ENCODE assay signal across 10 cellular contexts in the genomic region with DNA sequence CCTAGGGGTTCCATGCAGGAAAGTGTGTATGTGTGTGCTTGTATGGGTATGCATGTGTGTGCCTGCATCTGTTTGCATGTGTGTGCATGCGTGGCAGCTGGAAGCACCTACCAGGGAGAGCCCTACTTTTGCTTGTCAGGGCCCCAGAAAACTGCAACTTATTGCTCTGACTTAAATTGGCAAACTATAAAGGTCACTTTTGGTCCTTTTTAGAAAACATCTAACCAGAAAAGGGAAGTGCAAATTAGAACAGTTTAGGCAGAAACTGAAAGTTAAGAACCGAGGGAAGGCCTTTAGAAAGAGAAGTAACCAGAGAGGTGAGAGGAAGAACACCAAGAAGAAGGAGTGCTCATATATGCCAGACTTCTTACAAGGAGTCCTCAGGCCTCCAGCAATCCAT. TPM values are rescaled to one million over a fixed set of nuclear protein-coding genes. Genes with fewer than 3 reads are reported as not detected.
DNase-seq lines count a peak whose midpoint lies in the region; ATAC-seq lines count a peak whose summit lies in the region.
"Had no signal": no experiment of that assay in that cellular context is flagged by ENCODE, and none has a peak within 500 bp of the region (broad histone marks: within the 10 kb centered on the region; RNA-seq: fewer than 3 reads in every experiment).

No MANE protein-coding gene starts in this region.

- peaks cover 13% of the 10 kb centered on the region for H3K4me1 Mint-ChIP-seq in stimulated activated naive CD8-positive, alpha-beta T cell treated with anti-CD3 and anti-CD28 coated beads, Interleukin-15, amount 100 ng/mL, for 72 hours
- H3K4me1 Mint-ChIP-seq in activated CD4-positive, alpha-beta T cell treated with anti-CD3 and anti-CD28 coated beads for 36 hours, result peaks cover 4% of the 10 kb centered on the region

- H3K27me3 Mint-ChIP-seq in stimulated activated naive CD8-positive, alpha-beta T cell treated with anti-CD3 and anti-CD28 coated beads, Interleukin-15, amount 100 ng/mL, for 72 hours, result no peaks in the 10 kb centered on the region
- no peaks in the 10 kb centered on the region for H3K27me3 Mint-ChIP-seq in activated CD4-positive, alpha-beta T cell treated with anti-CD3 and anti-CD28 coated beads for 36 hours

- H3K4me3 Mint-ChIP-seq in stimulated activated naive CD8-positive, alpha-beta T cell treated with anti-CD3 and anti-CD28 coated beads, Interleukin-15, amount 100 ng/mL, for 72 hours, result peak overlapping the region in 1 of 2 donors; percentile 48
- no peak overlapping the region for H3K4me3 Mint-ChIP-seq in activated CD4-positive, alpha-beta T cell treated with anti-CD3 and anti-CD28 coated beads for 36 hours

- no peaks in the 10 kb centered on the region for H3K36me3 Mint-ChIP-seq in activated CD4-positive, alpha-beta T cell treated with anti-CD3 and anti-CD28 coated beads for 36 hours (ENCODE audit: low read depth)

- peak overlapping the region in 1 of 2 donors; percentile 84 for H3K27ac Mint-ChIP-seq in stimulated activated naive CD8-positive, alpha-beta T cell treated with anti-CD3 and anti-CD28 coated beads, Interleukin-15, amount 100 ng/mL, for 72 hours
- no peak overlapping the region for H3K27ac Mint-ChIP-seq in activated CD4-positive, alpha-beta T cell treated with anti-CD3 and anti-CD28 coated beads for 36 hours

- H3K9me3 Mint-ChIP-seq in stimulated activated naive CD8-positive, alpha-beta T cell treated with anti-CD3 and anti-CD28 coated beads, Interleukin-15, amount 100 ng/mL, for 72 hours, result no peaks in the 10 kb centered on the region
- peaks cover under 1% of the 10 kb centered on the region for H3K9me3 Mint-ChIP-seq in activated CD4-positive, alpha-beta T cell treated with anti-CD3 and anti-CD28 coated beads for 36 hours (ENCODE audit: low read depth)

- DNase-seq in stimulated activated naive CD8-positive, alpha-beta T cell treated with anti-CD3 and anti-CD28 coated beads, Interleukin-15, Interleukin-2, amounts not matched to agents 100 U/mL and 50 U/mL, for 24 hours, result no peak
- DNase-seq in stimulated activated naive CD8-positive, alpha-beta T cell treated with anti-CD3 and anti-CD28 coated beads, Interleukin-15, amount 100 ng/mL, for 72 hours, result no peak
- DNase-seq in MV-4-11 (lab: John Stamatoyannopoulos, UW), result peak; percentile 97
- DNase-seq in kidney tubule cell (ENCODE audit: low spot score), result no peak
- no peak for DNase-seq in activated CD4-positive, alpha-beta T cell treated with anti-CD3 and anti-CD28 coated beads for 36 hours
- no peak for DNase-seq in HK-2 (ENCODE audit: unreplicated experiment)
- no peak for DNase-seq in activated CD4-positive, alpha-beta T cell treated with anti-CD3 and anti-CD28 coated beads for 48 hours
- DNase-seq: NCI-H526 treated with DMSO at 0.1 percent for 48 hours had no signal

- peak; percentile 28 for ATAC-seq in stimulated activated naive CD8-positive, alpha-beta T cell treated with anti-CD3 and anti-CD28 coated beads, Interleukin-15, Interleukin-2, amounts not matched to agents 100 U/mL and 50 U/mL, for 24 hours
- no peak for ATAC-seq in stimulated activated naive CD8-positive, alpha-beta T cell treated with anti-CD3 and anti-CD28 coated beads, Interleukin-15, amount 100 ng/mL, for 72 hours
- ATAC-seq in HG02938 (IDR thresholded peaks at IDR 0.05; ENCODE audit: unreplicated experiment), result peak; percentile 87
- ATAC-seq in activated CD4-positive, alpha-beta T cell treated with anti-CD3 and anti-CD28 coated beads for 36 hours, result no peak
- ATAC-seq: HCT116 had no signal

- intact Hi-C loops in activated CD4-positive, alpha-beta T cell treated with anti-CD3 and anti-CD28 coated beads for 36 hours (cut with DNase I, micrococcal nuclease), result no loop called here

- CTCF ChIA-PET in activated CD4-positive, alpha-beta T cell treated with anti-CD3 and anti-CD28 coated beads for 36 hours (lab: Charles Lee), result interaction anchor here (1.4 to 1.9 kb wide), 3 partner anchors 12 to 104 kb away, joined by 3 to 4 read pairs (median 3); no protein-coding TSS in a partner anchor

- POLR2A ChIA-PET in activated CD4-positive, alpha-beta T cell treated with anti-CD3 and anti-CD28 coated beads for 36 hours (lab: Charles Lee), result interaction anchor here (0.6 kb wide), 1 partner anchor 55 kb away, joined by 5 read pairs; no protein-coding TSS in a partner anchor

RNA-seq across cellular contexts. Expression of a gene that starts 32.5 kb away (rescaled TPM):
- not detected for total RNA-seq in activated CD4-positive, alpha-beta T cell treated with anti-CD3 and anti-CD28 coated beads for 36 hours

Comparison
In these comparisons a context has a peak if more than half of its experiments do, and no peak if none do; other contexts are left out.
1. ATAC-seq: peak in stimulated activated naive CD8-positive, alpha-beta T cell treated with anti-CD3 and anti-CD28 coated beads, Interleukin-15, Interleukin-2, amounts not matched to agents 100 U/mL and 50 U/mL, for 24 hours (single experiment) and HG02938 (single experiment); none in stimulated activated naive CD8-positive, alpha-beta T cell treated with anti-CD3 and anti-CD28 coated beads, Interleukin-15, amount 100 ng/mL, for 72 hours (single experiment) and activated CD4-positive, alpha-beta T cell treated with anti-CD3 and anti-CD28 coated beads for 36 hours (single experiment).